ENCODE assay signal across 18 cellular contexts in genomic region chr16:3744018-3744417, GRCh38. TPM values are rescaled to one million over a fixed set of nuclear protein-coding genes. Genes with fewer than 3 reads are reported as not detected.
DNase-seq lines count a peak whose midpoint lies in the region; ATAC-seq, FAIRE-seq and TF ChIP-seq lines count a peak whose summit lies in the region.
"Had no signal": no experiment of that assay in that cellular context is flagged by ENCODE, and none has a peak within 500 bp of the region (broad histone marks: within the 10 kb centered on the region; RNA-seq: fewer than 3 reads in every experiment).

No MANE protein-coding gene starts in this region.

- 86 to 92% methylated on average over 7 of the region's 7 CpGs for WGBS in pancreas, 2 donors
- 92 to 99% (median 97%) methylated on average over 7 of the region's 7 CpGs for WGBS in spleen, 5 donors

- H3K27me3 ChIP-seq in left ventricle myocardium inferior (ENCODE audit: low read depth) = no peaks in the 10 kb centered on the region
- no peaks in the 10 kb centered on the region for H3K27me3 ChIP-seq in pancreas
- H3K27me3 ChIP-seq in spleen (replicated peaks in 1 of 7) = no peaks in the 10 kb centered on the region

- H3K4me3 ChIP-seq in left ventricle myocardium inferior (no peak overlapping the region), pancreas (no peak overlapping the region), spleen (no peak overlapping the region)
- H3K4me3 ChIP-seq: A549 had no signal

- H3K9me3 ChIP-seq in left ventricle myocardium inferior (replicated peaks) (no peaks in the 10 kb centered on the region), pancreas (no peaks in the 10 kb centered on the region), spleen (no peaks in the 10 kb centered on the region)
- H3K9me3 ChIP-seq: A549, Caco-2 had no signal

- ATAC-seq in Right ventricle myocardium superior (ENCODE audit: poor library complexity) (no peak), left lobe of liver (peak; percentile 20), pancreas (peak in 3 of 4 donors; percentile 7 to 30 (median 22))
- ATAC-seq: A549 had no signal

- H3K27ac ChIP-seq in left ventricle myocardium inferior (replicated peaks) (no peak overlapping the region), pancreas (peak overlapping the region in 1 of 4 donors; percentile 41), spleen (no peak overlapping the region)
- H3K27ac ChIP-seq: 22Rv1, A549, C4-2B had no signal

- DNase-seq in Right ventricle myocardium superior (peak; percentile 37), left ventricle myocardium inferior (no peak), left lobe of liver (ENCODE audit: low spot score) (no peak), pancreas (no peak), spleen (peak; percentile 39), NCI-H345 treated with DMSO at 0.1 percent for 48 hours (lab: John Stamatoyannopoulos, UW; ENCODE audit: unreplicated experiment) (no peak), DMS79 (lab: John Stamatoyannopoulos, UW) (no peak), MV-4-11 (lab: John Stamatoyannopoulos, UW) (no peak)
- DNase-seq: Caco-2; CD4-positive, alpha-beta T cell; DMS153; DMS79 treated with DMSO at 0.1 percent for 48 hours; GF-D8; GOT3; H7 had no signal

- H3K36me3 ChIP-seq in left ventricle myocardium inferior = peaks cover 99% of the 10 kb centered on the region
- peaks cover 0 to 22% (median 19%) of the 10 kb centered on the region in 3 donors for H3K36me3 ChIP-seq in pancreas
- peaks cover 0 to 100% (median 97%) of the 10 kb centered on the region in 6 donors for H3K36me3 ChIP-seq in spleen

- no peak for TF ChIP-seq POLR2A in spleen (IDR thresholded peaks at IDR 0.05)

- FAIRE-seq in pancreas (lab: Jason Lieb, UNC) = no peak
- FAIRE-seq: A549 had no signal

- intact Hi-C loops in Right ventricle myocardium superior (cut with DNase I) (no loop called here), left ventricle myocardium inferior (cut with micrococcal nuclease) (no loop called here), pancreas (cut with DNase I) (no loop called here), spleen (cut with DNase I; ENCODE audit: low total_unique reads) (no loop called here)

- no peak for TF ChIP-seq CTCF in left ventricle myocardium inferior (IDR thresholded peaks at IDR 0.05; ENCODE audit: borderline replicate concordance)
- TF ChIP-seq CTCF in pancreas (IDR thresholded peaks at IDR 0.05) = no peak
- no peak for TF ChIP-seq CTCF in spleen (IDR thresholded peaks at IDR 0.05 in 8 of 11, conservative IDR thresholded peaks at IDR 0.05 in 3 of 11)

- H3K4me1 ChIP-seq in left ventricle myocardium inferior = no peaks in the 10 kb centered on the region
- H3K4me1 ChIP-seq in pancreas = peaks cover 2 to 21% (median 10%) of the 10 kb centered on the region in 3 donors
- H3K4me1 ChIP-seq in spleen = peaks cover 0 to 1% (median 0%) of the 10 kb centered on the region in 6 donors
- H3K4me1 ChIP-seq: A549, Caco-2 had no signal

RNA-seq across cellular contexts. Expression of gene TRAP1, which starts 26.7 kb away (rescaled TPM):
- total RNA-seq in Right ventricle myocardium superior (146 TPM), left ventricle myocardium inferior (128 TPM), left lobe of liver (154 TPM), pancreas (100 to 1,000 TPM in 1 of 6 donors, 10 to 100 TPM in 5; 58.0 to 133 (median 82.7) TPM), spleen (10 to 100 TPM; 33.7 to 77.5 (median 53.7) TPM)
- polyA plus RNA-seq in pancreas (100 to 1,000 TPM in 1 of 2 donors, 10 to 100 TPM in 1; 80.8 to 254 TPM), spleen (10 to 100 TPM; 43.4 to 97.1 (median 49.8) TPM)

Comparison
In these comparisons a context has a peak if more than half of its experiments do, and no peak if none do; other contexts are left out.
1. DNase-seq: peak in Right ventricle myocardium superior (single experiment) and spleen (single experiment); none in left ventricle myocardium inferior (single experiment), left lobe of liver (single experiment), pancreas (0 of 6), NCI-H345 treated with DMSO at 0.1 percent for 48 hours (single experiment), DMS79 (single experiment) and MV-4-11 (single experiment).